12 cellular contexts compared by ENCODE assay signal in genomic region chr2:37664190-37664751, GRCh38. TPM values are rescaled to one million over a fixed set of nuclear protein-coding genes. Genes with fewer than 3 reads are reported as not detected.
DNase-seq lines count a peak whose midpoint lies in the region; ATAC-seq and TF ChIP-seq lines count a peak whose summit lies in the region.
"Had no signal": no experiment of that assay in that cellular context is flagged by ENCODE, and none has a peak within 500 bp of the region (broad histone marks: within the 10 kb centered on the region; RNA-seq: fewer than 3 reads in every experiment).

No MANE protein-coding gene starts in this region.

- dilution Hi-C loops in mammary epithelial cell (cut with HindIII; ENCODE audit: low sequenced_read_pairs): no loop called here

- H3K27me3 Mint-ChIP-seq in MCF 10A (ENCODE audit: insufficient read depth, unreplicated experiment): no peaks in the 10 kb centered on the region
- H3K27me3 Mint-ChIP-seq in immature natural killer cell (ENCODE audit: low read depth in 3 of 3): peaks cover 0 to 2% (median 1%) of the 10 kb centered on the region in 3 donors

- DNase-seq in MCF 10A (ENCODE audit: unreplicated experiment): no peak
- DNase-seq in mammary epithelial cell: no peak
- DNase-seq in PC-9: peak in 1 of 2 experiments; percentile 70
- no peak for DNase-seq in immature natural killer cell
- no peak for DNase-seq in thoracic aorta (ENCODE audit: low spot score)
- no peak for DNase-seq in DMS79 (lab: John Stamatoyannopoulos, UW)
- no peak for DNase-seq in NCI-H2227 treated with DMSO at 0.1 percent for 48 hours (lab: John Stamatoyannopoulos, UW)
- DNase-seq in Peyer's patch: no peak
- DNase-seq: cortex of kidney, foreskin keratinocyte, nucleus accumbens had no signal

- ATAC-seq in thoracic aorta (ENCODE audit: insufficient number of reproducible peaks, low FRiP score, low read depth): no peak
- ATAC-seq: foreskin keratinocyte had no signal

- intact Hi-C loops in MCF 10A (cut with micrococcal nuclease): no loop called here
- intact Hi-C loops in mammary epithelial cell (cut with micrococcal nuclease): no loop called here
- intact Hi-C loops in PC-9 (cut with micrococcal nuclease; ENCODE audit: unreplicated experiment): no loop called here

- H3K27ac ChIP-seq in mammary epithelial cell (ENCODE audit: insufficient read depth, low read depth, low read length): no peak overlapping the region
- no peak overlapping the region; the same call in 1 of the 2 replicates for H3K27ac ChIP-seq in PC-9
- H3K27ac ChIP-seq in thoracic aorta: peak overlapping the region; percentile 27 to 63
- no peak overlapping the region for H3K27ac ChIP-seq in Peyer's patch
- H3K27ac ChIP-seq: foreskin keratinocyte had no signal

- H2AFZ ChIP-seq in mammary epithelial cell (ENCODE audit: low read depth, low read length) (no peak overlapping the region), PC-9 (no peak overlapping the region)

- CTCF ChIA-PET in MCF 10A (lab: Yijun Ruan, JAX) (no interaction called here), mammary epithelial cell (lab: Charles Lee; ENCODE audit: low non-redundant PET) (no interaction called here), PC-9 (lab: Charles Lee) (no interaction called here)

- BruUV-seq in MCF 10A (replicated peaks; lab: Mats Ljungman, UMichigan) (no TSS peak), mammary epithelial cell (replicated peaks; lab: Mats Ljungman, UMichigan) (no TSS peak), PC-9 (replicated peaks; lab: Mats Ljungman, UMichigan) (no TSS peak)

- no peak overlapping the region for H3K9ac ChIP-seq in mammary epithelial cell (ENCODE audit: insufficient read depth, low read length)

- H3K9me2 ChIP-seq in PC-9 (ENCODE audit: insufficient read depth): no peaks in the 10 kb centered on the region

- H3K4me3 Mint-ChIP-seq in MCF 10A (ENCODE audit: unreplicated experiment): no peak overlapping the region
- peak overlapping the region; percentile 1 to 46 (median 13) for H3K4me3 Mint-ChIP-seq in immature natural killer cell
- H3K4me3 Mint-ChIP-seq: T-helper 2 cell treated with Interferon-gamma antibody and Interleukin-4, amounts not matched to agents 5 μg/mL and 100 μg/mL, for 36 hours had no signal

- in situ Hi-C loops in mammary epithelial cell (cut with MboI; ENCODE audit: low sequenced_read_pairs in 2 of 2): no loop called here

- POLR2A ChIA-PET in MCF 10A (lab: Yijun Ruan, JAX) (interaction anchor here (0.5 to 1.5 kb wide), 4 partner anchors 8 to 340 kb away, joined by 3 to 6 read pairs (median 4); partner anchors contain the start of gene PRKD3), PC-9 (lab: Charles Lee; ENCODE audit: unreplicated experiment) (interaction anchor here (0.5 kb wide), 1 partner anchor 12 kb away, joined by 3 read pairs; no protein-coding TSS in a partner anchor)

- TF ChIP-seq POLR2A in Peyer's patch (IDR thresholded peaks at IDR 0.05): no peak

- H3K27ac Mint-ChIP-seq in MCF 10A (ENCODE audit: low read depth, unreplicated experiment) (peak overlapping the region; percentile 70), immature natural killer cell (peak overlapping the region; percentile 12 to 82 (median 54))
- H3K27ac Mint-ChIP-seq: T-helper 2 cell treated with Interferon-gamma antibody and Interleukin-4, amounts not matched to agents 5 μg/mL and 100 μg/mL, for 36 hours had no signal

- no peaks in the 10 kb centered on the region for H3K9me3 Mint-ChIP-seq in MCF 10A (ENCODE audit: unreplicated experiment)
- no peaks in the 10 kb centered on the region for H3K9me3 Mint-ChIP-seq in immature natural killer cell
- H3K9me3 Mint-ChIP-seq: T-helper 2 cell treated with Interferon-gamma antibody and Interleukin-4, amounts not matched to agents 5 μg/mL and 100 μg/mL, for 36 hours had no signal

- H3K4me1 Mint-ChIP-seq in MCF 10A (ENCODE audit: insufficient read depth, unreplicated experiment) (peaks cover 46% of the 10 kb centered on the region), immature natural killer cell (peaks cover 96 to 99% of the 10 kb centered on the region in 2 donors)

- H3K4me2 ChIP-seq in mammary epithelial cell (ENCODE audit: insufficient read depth, low read depth, low read length): no peak overlapping the region
- peak overlapping the region; percentile 31; the same call in 1 of the 2 replicates for H3K4me2 ChIP-seq in PC-9

- H3K36me3 Mint-ChIP-seq in MCF 10A (ENCODE audit: insufficient read depth, unreplicated experiment) (peaks cover 27% of the 10 kb centered on the region), immature natural killer cell (peaks cover 0 to 32% (median 6%) of the 10 kb centered on the region in 3 donors)

- H3K36me3 ChIP-seq in mammary epithelial cell (ENCODE audit: insufficient read depth, low read length) (peaks cover 26% of the 10 kb centered on the region), PC-9 (ENCODE audit: low read depth) (peaks cover 40% of the 10 kb centered on the region), thoracic aorta (no peaks in the 10 kb centered on the region), Peyer's patch (no peaks in the 10 kb centered on the region)

- H3F3A ChIP-seq in PC-9 (ENCODE audit: insufficient read depth, low read depth): peaks cover 8% of the 10 kb centered on the region; the same call in 1 of the 2 replicates

- H3K4me1 ChIP-seq in mammary epithelial cell (ENCODE audit: insufficient read depth, low read length) (peaks cover 21% of the 10 kb centered on the region), PC-9 (replicated peaks; ENCODE audit: insufficient read depth) (peaks cover 59% of the 10 kb centered on the region), thoracic aorta (ENCODE audit: control insufficient read depth in 1 of 2, low read depth in 2 of 2) (peaks cover 75 to 98% of the 10 kb centered on the region in 2 donors), Peyer's patch (peaks cover 0 to 9% (median 0%) of the 10 kb centered on the region in 4 donors)

- H3K9me3 ChIP-seq in mammary epithelial cell (replicated peaks; ENCODE audit: insufficient read depth, low read length) (no peaks in the 10 kb centered on the region), PC-9 (ENCODE audit: insufficient read depth, low read depth) (no peaks in the 10 kb centered on the region), thoracic aorta (no peaks in the 10 kb centered on the region), Peyer's patch (no peaks in the 10 kb centered on the region)

- H3K4me3 ChIP-seq in mammary epithelial cell (replicated peaks in 1 of 3; ENCODE audit: insufficient read depth in 1 of 3, low read depth in 2 of 3, low read length in 3 of 3) (no peak overlapping the region), PC-9 (no peak overlapping the region), thoracic aorta (peak overlapping the region; percentile 6), Peyer's patch (no peak overlapping the region)

- no peaks in the 10 kb centered on the region for H3K27me3 ChIP-seq in mammary epithelial cell (ENCODE audit: insufficient read depth, low read length)
- H3K27me3 ChIP-seq in PC-9 (ENCODE audit: insufficient read depth, low read depth): no peaks in the 10 kb centered on the region
- no peaks in the 10 kb centered on the region for H3K27me3 ChIP-seq in thoracic aorta (replicated peaks; ENCODE audit: insufficient read depth)
- no peaks in the 10 kb centered on the region for H3K27me3 ChIP-seq in Peyer's patch
- H3K27me3 ChIP-seq: foreskin keratinocyte had no signal

- 74% methylated on average over 4 of the region's 4 CpGs for WGBS in mammary epithelial cell (ENCODE audit: low coverage, missing lambda C conversion rate)

- peaks cover 100% of the 10 kb centered on the region for H3K79me2 ChIP-seq in mammary epithelial cell (ENCODE audit: insufficient read depth, low read length)
- peaks cover 100% of the 10 kb centered on the region for H3K79me2 ChIP-seq in PC-9 (ENCODE audit: low read depth)

- TF ChIP-seq CTCF in MCF 10A (IDR thresholded peaks at IDR 0.05; ENCODE audit: unreplicated experiment): no peak
- no peak for TF ChIP-seq CTCF in mammary epithelial cell (conservative IDR thresholded peaks at IDR 0.05 in 1 of 2, IDR thresholded peaks at IDR 0.05 in 1 of 2; ENCODE audit: extremely low read depth in 1 of 2, insufficient read depth in 1 of 2, low read depth in 1 of 2, low read length in 2 of 2)
- no peak for TF ChIP-seq CTCF in PC-9 (conservative IDR thresholded peaks at IDR 0.05)
- no peak for TF ChIP-seq CTCF in thoracic aorta (IDR thresholded peaks at IDR 0.05)
- no peak for TF ChIP-seq CTCF in Peyer's patch (IDR thresholded peaks at IDR 0.05)

- peaks cover 8% of the 10 kb centered on the region for H4K20me1 ChIP-seq in mammary epithelial cell (ENCODE audit: insufficient read depth, low read length)
- H4K20me1 ChIP-seq in PC-9 (ENCODE audit: insufficient read depth): peaks cover 15% of the 10 kb centered on the region

RNA-seq across cellular contexts. Expression of gene CDC42EP3, which starts 7.2 kb away (rescaled TPM):
- total RNA-seq in MCF 10A (2022): 55.4 and 61.3 TPM in 2 replicates
- total RNA-seq in mammary epithelial cell: 100 to 1,000 TPM in 1 of 2 donors, 10 to 100 TPM in 1; 96.7 to 276 TPM
- 84.4 TPM for polyA plus RNA-seq in mammary epithelial cell
- 192 TPM for polyA minus RNA-seq in mammary epithelial cell
- total RNA-seq in PC-9 (2021): 41.6 and 54.1 TPM in 2 replicates
- 100 to 1,000 TPM in 1 of 3 donors, 10 to 100 TPM in 2; 80.7 to 170 (median 81.3) TPM for polyA plus RNA-seq in immature natural killer cell
- 10 to 100 TPM; 42.2 to 57.4 TPM for total RNA-seq in thoracic aorta
- 1 to 10 TPM; 7.0 to 9.5 (median 7.6) TPM for total RNA-seq in Peyer's patch

Comparison
In these comparisons a context has a peak if more than half of its experiments do, and no peak if none do; other contexts are left out.
1. H3K27ac ChIP-seq: peak in thoracic aorta (2 of 2); none in mammary epithelial cell (single experiment), PC-9 (single experiment) and Peyer's patch (0 of 4).